ENCODE assay signal across 1 cellular context in the genomic region with DNA sequence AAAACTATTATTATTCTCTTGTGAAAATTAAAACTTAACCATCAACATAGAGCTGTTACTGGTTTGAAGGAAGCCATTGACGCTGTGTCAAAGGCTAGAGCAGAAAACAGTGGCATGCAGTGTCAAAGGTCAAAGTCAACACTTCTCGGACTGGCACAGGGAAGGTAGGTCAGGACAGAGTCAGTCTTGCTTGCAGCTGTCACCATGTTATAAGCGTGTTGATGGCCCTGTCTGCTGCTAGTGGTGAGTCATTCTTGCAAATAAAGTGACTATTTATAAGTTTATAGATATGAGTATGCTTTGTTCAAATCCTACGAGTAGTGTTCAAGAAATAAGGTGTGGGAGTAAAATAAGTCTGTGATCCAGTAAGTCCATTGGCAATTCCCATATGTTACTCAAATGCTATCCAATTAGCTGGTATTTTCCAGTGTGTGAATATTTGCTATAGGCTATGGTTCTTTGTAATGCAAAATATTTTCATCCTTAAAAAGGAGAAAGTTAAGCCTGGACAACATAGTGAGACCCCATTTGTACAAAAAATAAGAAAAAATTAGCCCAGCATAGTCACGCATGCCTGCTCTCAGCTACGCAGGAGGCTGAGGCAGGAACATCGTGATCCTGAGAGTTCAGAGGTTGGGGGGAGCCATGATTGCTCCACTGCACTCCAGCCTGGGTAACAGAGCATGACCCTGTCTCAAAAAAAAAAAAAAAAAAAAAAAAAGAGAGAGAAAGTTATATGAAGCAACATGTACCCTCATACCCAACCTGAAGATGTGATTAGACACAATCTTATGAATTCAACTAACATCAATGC.
TF ChIP-seq lines count a peak whose summit lies in the region.

No MANE protein-coding gene starts in this region.

TF ChIP-seq in K562, 482 proteins besides CTCF, POLR2A, EP300 and RAD21 (continued from another document):
- TF ChIP-seq, protein P1, sequence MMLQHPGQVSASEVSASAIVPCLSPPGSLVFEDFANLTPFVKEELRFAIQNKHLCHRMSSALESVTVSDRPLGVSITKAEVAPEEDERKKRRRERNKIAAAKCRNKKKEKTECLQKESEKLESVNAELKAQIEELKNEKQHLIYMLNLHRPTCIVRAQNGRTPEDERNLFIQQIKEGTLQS (IDR thresholded peaks at IDR 0.05): peak; percentile 61; the same call in 1 of the 2 replicates
- TF ChIP-seq, protein P1 (CRISPR knock-in tag; conservative IDR thresholded peaks at IDR 0.05): no peak
- peak; percentile 39; the same call in 1 of the 2 replicates for TF ChIP-seq NR2C1 (IDR thresholded peaks at IDR 0.05)
- TF ChIP-seq NR2C1 (tag; IDR thresholded peaks at IDR 0.05): peak; percentile 73; the same call in 1 of the 2 replicates
- peak; percentile 34; the same call in 1 of the 2 replicates for TF ChIP-seq JUND (IDR thresholded peaks at IDR 0.05; ENCODE audit: borderline replicate concordance, low read depth, low read length)
- no peak for TF ChIP-seq JUND (tag; IDR thresholded peaks at IDR 0.05; ENCODE audit: borderline replicate concordance, low read depth, low read length)
- no peak for TF ChIP-seq NR3C1 (CRISPR knock-in tag; IDR thresholded peaks at IDR 0.05)
- TF ChIP-seq ZNF354B (CRISPR knock-in tag; IDR thresholded peaks at IDR 0.05): no peak
- no peak for TF ChIP-seq HDGF (IDR thresholded peaks at IDR 0.05)
- 0 out of 2 replicates have a peak, but pooled peaks have one; percentile 12 for TF ChIP-seq BCOR (IDR thresholded peaks at IDR 0.05)
- TF ChIP-seq LEF1 (IDR thresholded peaks at IDR 0.05): no peak
- TF ChIP-seq MCM2 (IDR thresholded peaks at IDR 0.05; ENCODE audit: low read depth): no peak
- peak; percentile 36 for TF ChIP-seq ETV1 (tag; conservative IDR thresholded peaks at IDR 0.05; ENCODE audit: low read depth)
- TF ChIP-seq RBM25 (IDR thresholded peaks at IDR 0.05; ENCODE audit: low read depth, low read length, severe bottlenecking): peak; percentile 53
- TF ChIP-seq, protein P2, sequence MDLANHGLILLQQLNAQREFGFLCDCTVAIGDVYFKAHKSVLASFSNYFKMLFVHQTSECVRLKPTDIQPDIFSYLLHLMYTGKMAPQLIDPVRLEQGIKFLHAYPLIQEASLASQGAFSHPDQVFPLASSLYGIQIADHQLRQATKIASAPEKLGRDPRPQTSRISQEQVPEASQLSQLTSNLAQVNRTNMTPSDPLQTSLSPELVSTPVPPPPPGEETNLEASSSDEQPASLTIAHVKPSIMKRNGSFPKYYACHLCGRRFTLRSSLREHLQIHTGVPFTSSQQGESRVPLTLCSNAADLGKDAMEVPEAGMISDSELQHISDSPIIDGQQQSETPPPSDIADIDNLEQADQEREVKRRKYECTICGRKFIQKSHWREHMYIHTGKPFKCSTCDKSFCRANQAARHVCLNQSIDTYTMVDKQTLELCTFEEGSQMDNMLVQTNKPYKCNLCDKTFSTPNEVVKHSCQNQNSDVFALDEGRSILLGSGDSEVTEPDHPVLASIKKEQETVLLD (IDR thresholded peaks at IDR 0.05): no peak
- peak; percentile 87 for TF ChIP-seq ZNF121 (CRISPR knock-in tag; conservative IDR thresholded peaks at IDR 0.05)
